In the genomic region with DNA sequence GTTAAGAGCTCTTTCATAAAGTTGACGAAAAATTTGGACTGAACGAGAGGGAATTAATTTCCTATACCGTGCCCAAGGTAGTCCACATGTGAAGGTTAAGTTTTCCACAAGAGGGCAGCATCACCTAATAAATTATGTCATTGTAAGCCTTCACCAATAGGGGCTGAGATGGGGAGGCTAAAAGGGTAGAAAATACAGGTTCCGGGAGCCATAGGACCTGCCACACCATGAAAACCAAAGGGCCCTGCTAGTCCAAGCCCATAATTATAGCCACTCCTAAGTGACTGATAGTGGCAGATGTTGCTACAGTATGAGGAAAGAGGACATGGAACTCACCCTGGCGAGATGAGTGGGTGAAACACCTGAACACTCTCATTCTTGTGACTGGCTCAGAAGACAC, we compare ENCODE assay signal across 8 cellular contexts.
DNase-seq lines count a peak whose midpoint lies in the region; ATAC-seq and TF ChIP-seq lines count a peak whose summit lies in the region.

No MANE protein-coding gene starts in this region.

- H4K12ac ChIP-seq in trophoblast cell (ENCODE audit: low read depth, low read length), result no peak overlapping the region

- no peak overlapping the region for H3K9ac ChIP-seq in trophoblast cell (ENCODE audit: low read length)

- H3K4me3 ChIP-seq in LNCaP clone FGC (ENCODE audit: low read depth, low read length) (no peak overlapping the region), fibroblast of the aortic adventitia (ENCODE audit: low read depth, low read length) (no peak overlapping the region), trophoblast cell (ENCODE audit: low read depth, low read length) (no peak overlapping the region)

- H3K9me3 Mint-ChIP-seq in T-cell, result no peaks in the 10 kb centered on the region

- DNase-seq in ACHN (peak; percentile 54), ELF-1 (ENCODE audit: low read depth, low spot score) (peak; percentile 58), LNCaP clone FGC (ENCODE audit: low read depth) (no peak), T-cell (peak in 5 of 34 experiments; percentile 2 to 10 (median 8)), fibroblast of the aortic adventitia (ENCODE audit: low read depth) (peak; percentile 53), trophoblast cell (peak; percentile 3 to 74)

- no peak overlapping the region for H2BK12ac ChIP-seq in trophoblast cell (ENCODE audit: low read length)

- H3K27me3 ChIP-seq in trophoblast cell (ENCODE audit: insufficient read depth, low read length), result no peaks in the 10 kb centered on the region

- no peak overlapping the region for H4K91ac ChIP-seq in trophoblast cell (ENCODE audit: low read depth, low read length)

- no peak overlapping the region for H4K8ac ChIP-seq in trophoblast cell (ENCODE audit: low read depth, low read length)

- ATAC-seq in GM21825 (IDR thresholded peaks at IDR 0.05; ENCODE audit: unreplicated experiment) (peak; percentile 91), T-cell (replicated peaks in 1 of 4) (peak in 3 of 4 experiments; percentile 54 to 68 (median 66)), HG03457 (IDR thresholded peaks at IDR 0.05; ENCODE audit: unreplicated experiment) (no peak)

- H3K27ac ChIP-seq in trophoblast cell (ENCODE audit: low read depth, low read length), result no peak overlapping the region

- H3K4me1 Mint-ChIP-seq in T-cell, result no peaks in the 10 kb centered on the region

- no peak overlapping the region for H2BK120ac ChIP-seq in trophoblast cell (ENCODE audit: insufficient read depth, low read length, poor library complexity)

- in situ Hi-C loops in ACHN (cut with HindIII; ENCODE audit: low pct_ligation_motif_present, low pct_unique_long_range_greater_than_20kb, low sequenced_read_pairs), result no loop called here

- H3K9me3 ChIP-seq in trophoblast cell (ENCODE audit: insufficient read depth, low read depth, low read length), result no peaks in the 10 kb centered on the region

- peaks cover 0 to 3% of the 10 kb centered on the region in 2 experiments for H3K4me1 ChIP-seq in trophoblast cell (ENCODE audit: control insufficient read depth in 1 of 2, insufficient read depth in 2 of 2, low read length in 2 of 2)

- no peak overlapping the region for H3K23ac ChIP-seq in trophoblast cell (ENCODE audit: low read length)

- H3K18ac ChIP-seq in trophoblast cell (ENCODE audit: low read length), result no peak overlapping the region

- no peak overlapping the region for H2BK5ac ChIP-seq in trophoblast cell (ENCODE audit: low read depth, low read length, poor library complexity)

- no peak overlapping the region for H3K27ac Mint-ChIP-seq in T-cell

- no peak overlapping the region for H2AFZ ChIP-seq in trophoblast cell (ENCODE audit: insufficient read depth, low read length, poor library complexity)

- H3K4me2 ChIP-seq in trophoblast cell (ENCODE audit: low read length), result no peak overlapping the region

- no peaks in the 10 kb centered on the region for H3K36me3 ChIP-seq in trophoblast cell (ENCODE audit: control insufficient read depth in 1 of 2, insufficient read depth in 2 of 2, low read length in 2 of 2)

- TF ChIP-seq CTCF in LNCaP clone FGC (IDR thresholded peaks at IDR 0.05; ENCODE audit: control insufficient read depth, extremely low read depth, insufficient read depth) (peak; percentile 53), fibroblast of the aortic adventitia (IDR thresholded peaks at IDR 0.05; ENCODE audit: insufficient read depth, low read length) (peak; percentile 42)

- CTCF ChIA-PET in T-cell (lab: Charles Lee), result interaction anchor here (0.6 to 1.0 kb wide), 7 partner anchors 11 to 1570 kb away, joined by 3 to 6 read pairs (median 3); no protein-coding TSS in a partner anchor

- H3K79me1 ChIP-seq in trophoblast cell (ENCODE audit: low read length), result no peaks in the 10 kb centered on the region

- H3K14ac ChIP-seq in trophoblast cell (ENCODE audit: low read length), result no peak overlapping the region

- H3K79me2 ChIP-seq in trophoblast cell (ENCODE audit: control insufficient read depth, insufficient read depth, low read length, poor library complexity), result no peaks in the 10 kb centered on the region

- no peaks in the 10 kb centered on the region for H3K36me3 Mint-ChIP-seq in T-cell

- no peak overlapping the region for H2AK5ac ChIP-seq in trophoblast cell (ENCODE audit: low read length)

- POLR2A ChIA-PET in T-cell (lab: Charles Lee), result no interaction called here

- peaks cover 3 to 28% of the 10 kb centered on the region in 2 donors for H3K27me3 Mint-ChIP-seq in T-cell

- no CpG with 5 or more reads among the region's 5 CpGs for WGBS in trophoblast cell (ENCODE audit: extremely low coverage, insufficient coverage, insufficient read length)

- H3K4ac ChIP-seq in trophoblast cell (ENCODE audit: low read depth, low read length), result no peak overlapping the region

- H3K4me3 Mint-ChIP-seq in T-cell, result no peak overlapping the region
